ENCODE assay signal across 18 cellular contexts in genomic region chr9:130467371-130467770, GRCh38. TPM values are rescaled to one million over a fixed set of nuclear protein-coding genes. Genes with fewer than 3 reads are reported as not detected.
A peak's percentile ranks its signal among the peaks of the same experiment; 100 is the strongest.
DNase-seq lines count a peak whose midpoint lies in the region; ATAC-seq, FAIRE-seq and TF ChIP-seq lines count a peak whose summit lies in the region.
"Had no signal": no experiment of that assay in that cellular context is flagged by ENCODE, and none has a peak within 500 bp of the region (broad histone marks: within the 10 kb centered on the region; RNA-seq: fewer than 3 reads in every experiment).

No MANE protein-coding gene starts in this region.

- H3K23me2 ChIP-seq in H1 (ENCODE audit: low read depth, low read length) = no peaks in the 10 kb centered on the region

- H3K18ac ChIP-seq in H1 (ENCODE audit: extremely low read depth, low read length) = no peak overlapping the region; the same call in 1 of the 2 replicates

- no peak overlapping the region; the same call in 1 of the 2 replicates for H4K8ac ChIP-seq in H1 (ENCODE audit: extremely low read depth, insufficient read depth, low read length)

- no peak overlapping the region for H3K14ac ChIP-seq in H1 (ENCODE audit: insufficient read length)

- DNase-seq in COR-L47 (lab: John Stamatoyannopoulos, UW) = peak; percentile 34
- peak; percentile 58 to 89 for DNase-seq in NCI-H446 (lab: John Stamatoyannopoulos, UW)
- DNase-seq in H1 (ENCODE audit: low read depth in 1 of 2, low spot score in 2 of 2) = no peak
- no peak for DNase-seq in NCI-H774 (lab: John Stamatoyannopoulos, UW)
- no peak for DNase-seq in stimulated activated CD4-positive, alpha-beta T cell treated with anti-CD3 and anti-CD28 coated beads, Interleukin-15, amount 100 ng/mL, for 24 hours
- no peak for DNase-seq in stimulated activated naive CD4-positive, alpha-beta T cell treated with Interleukin-2 at 50 U/mL for 16 hours (lab: John Stamatoyannopoulos, UW)
- DNase-seq: ACHN; activated CD4-positive, alpha-beta T cell treated with anti-CD3 and anti-CD28 coated beads, Interleukin-2, amount 10 ng/mL, durations not matched to agents 24 days and 14 days; aorta; colonic mucosa; EL; GM23248; hypothalamus; nucleus accumbens; Peyer's patch had no signal

- FAIRE-seq in H1 (lab: Jason Lieb, UNC) = no peak
- FAIRE-seq: HepG2 had no signal

- no peak overlapping the region for H2BK15ac ChIP-seq in H1 (ENCODE audit: low read length)

- no peak overlapping the region for H4K91ac ChIP-seq in H1 (replicated peaks; ENCODE audit: insufficient read length, low read length)

- H3K9me3 ChIP-seq in HEK293 (ENCODE audit: control insufficient read depth, insufficient read depth, low read depth, low read length) (no peaks in the 10 kb centered on the region), H1 (ENCODE audit: insufficient read depth in 2 of 2, low read depth in 1 of 2, low read length in 1 of 2) (no peaks in the 10 kb centered on the region)
- H3K9me3 ChIP-seq: colonic mucosa, Peyer's patch had no signal

- H3K9ac ChIP-seq in H1 (replicated peaks in 1 of 4; ENCODE audit: extremely low read depth in 1 of 4, low read depth in 3 of 4, low read length in 3 of 4) = no peak overlapping the region
- H3K9ac ChIP-seq: GM23248 had no signal

- no peak overlapping the region for H2BK5ac ChIP-seq in H1 (ENCODE audit: low read depth, low read length)

- H3K4me3 ChIP-seq in HEK293 (ENCODE audit: low read depth, low read length) (no peak overlapping the region), H1 (ENCODE audit: extremely low read depth in 1 of 4, insufficient read depth in 2 of 4, low read depth in 3 of 4, low read length in 4 of 4) (no peak overlapping the region)
- H3K4me3 ChIP-seq: colonic mucosa, GM23248, Peyer's patch had no signal

- no peak overlapping the region for H3K56ac ChIP-seq in H1 (replicated peaks; ENCODE audit: insufficient read length, low read depth, low read length)

- H4K20me1 ChIP-seq in H1 (replicated peaks in 1 of 2; ENCODE audit: control insufficient read depth in 1 of 2, insufficient read depth in 2 of 2, low read length in 2 of 2) = no peaks in the 10 kb centered on the region

- no peak overlapping the region for H3K4me2 ChIP-seq in H1 (ENCODE audit: insufficient read depth in 1 of 2, low read depth in 2 of 2, low read length in 2 of 2)

- H3K79me2 ChIP-seq in H1 (ENCODE audit: control insufficient read depth in 1 of 2, insufficient read depth in 2 of 2, low read length in 2 of 2) = no peaks in the 10 kb centered on the region

- no peak for TF ChIP-seq EP300 in H1 (IDR thresholded peaks at IDR 0.05; ENCODE audit: borderline replicate concordance in 1 of 2, low read depth in 2 of 2, low read length in 2 of 2)

- H3K79me1 ChIP-seq in H1 (ENCODE audit: low read depth, low read length) = no peaks in the 10 kb centered on the region

- no peak overlapping the region for H2BK120ac ChIP-seq in H1 (replicated peaks; ENCODE audit: low read depth, low read length)

- TF ChIP-seq POLR2A in H1 (IDR thresholded peaks at IDR 0.05; ENCODE audit: control extremely low read depth in 1 of 2, low read depth in 2 of 2, low read length in 2 of 2) = no peak

- no peaks in the 10 kb centered on the region for H3K27me3 ChIP-seq in H1 (replicated peaks in 1 of 4; ENCODE audit: control insufficient read depth in 3 of 4, extremely low read depth in 1 of 4, insufficient read depth in 3 of 4, low read length in 3 of 4)
- H3K27me3 ChIP-seq: colonic mucosa, Peyer's patch had no signal

- TF ChIP-seq CTCF in HEK293 (tag by site-specific recombination; IDR thresholded peaks at IDR 0.05) (no peak), H1 (IDR thresholded peaks at IDR 0.05; ENCODE audit: control extremely low read depth in 1 of 3, insufficient read depth in 1 of 3, low read depth in 1 of 3, low read length in 3 of 3) (no peak)

- H3K27ac ChIP-seq in HEK293 (ENCODE audit: extremely low read depth, low read depth, low read length) = no peak overlapping the region
- no peak overlapping the region for H3K27ac ChIP-seq in H1 (ENCODE audit: low read depth, low read length)
- H3K27ac ChIP-seq: colonic mucosa, GM23248, Peyer's patch had no signal

- H3K4me1 ChIP-seq in HEK293 (ENCODE audit: control insufficient read depth, insufficient read depth, low read length) (no peaks in the 10 kb centered on the region), H1 (replicated peaks in 1 of 4; ENCODE audit: control insufficient read depth in 3 of 4, insufficient read depth in 4 of 4, low read length in 3 of 4) (peaks cover 0 to 11% (median 0%) of the 10 kb centered on the region in 4 experiments; a peak in 3 of 7 replicates)
- H3K4me1 ChIP-seq: colonic mucosa, Peyer's patch had no signal

- H3K4ac ChIP-seq in H1 (replicated peaks; ENCODE audit: insufficient read length, low read depth, low read length) = no peak overlapping the region

- H2BK20ac ChIP-seq in H1 (ENCODE audit: low read length) = no peak overlapping the region

- WGBS in H1 (ENCODE audit: extremely low coverage in 1 of 2, insufficient coverage in 1 of 2, insufficient read length in 1 of 2, insufficient replicate concordance in 2 of 2, low coverage in 1 of 2, low lambda C conversion rate in 2 of 2, missing lambda C conversion rate in 1 of 2), 2 experiments = 81% methylated on average over 13 of the region's 13 CpGs; no CpG with 5 or more reads in 1 of the 2 experiments

- H2AFZ ChIP-seq in H1 (ENCODE audit: low read length) = no peak overlapping the region
- H2AFZ ChIP-seq: GM23248 had no signal

- POLR2A ChIA-PET in HEK293 (lab: Yijun Ruan, JAX) = no interaction called here
- POLR2A ChIA-PET in H1 (lab: Charles Lee; ENCODE audit: partially characterized antibody) = interaction anchor here (1.1 to 1.6 kb wide), 2 partner anchors 24 to 28 kb away, joined by 3 read pairs; no protein-coding TSS in a partner anchor

- ATAC-seq in GM21723 (IDR thresholded peaks at IDR 0.05; ENCODE audit: unreplicated experiment) = no peak

- H2BK12ac ChIP-seq in H1 (ENCODE audit: low read depth, low read length) = no peak overlapping the region

- no peak overlapping the region for H4K5ac ChIP-seq in H1 (ENCODE audit: insufficient read length, low read depth, low read length)

- CTCF ChIA-PET in HEK293 (lab: Yijun Ruan, JAX) = interaction anchor here (1.1 to 15.5 kb wide), 3 partner anchors 11 to 531 kb away, joined by 3 to 305 read pairs (median 3); partner anchors contain the start of gene EXOSC2
- CTCF ChIA-PET in H1 (lab: Charles Lee; ENCODE audit: partially characterized antibody) = interaction anchor here (0.6 to 11.9 kb wide), 6 partner anchors 10 to 224 kb away, joined by 3 to 136 read pairs (median 10); no protein-coding TSS in a partner anchor

- H3K36me3 ChIP-seq in HEK293 (ENCODE audit: control insufficient read depth in 2 of 2, insufficient read depth in 1 of 2, low read length in 2 of 2) (peaks cover 0 to 10% of the 10 kb centered on the region in 2 experiments; a peak in 1 of 3 replicates), H1 (ENCODE audit: control insufficient read depth in 2 of 4, insufficient read depth in 4 of 4, low read length in 3 of 4) (peaks cover 0 to 26% (median 0%) of the 10 kb centered on the region in 4 experiments; a peak in 2 of 8 replicates)

- H2AK5ac ChIP-seq in H1 (ENCODE audit: low read depth, low read length) = no peak overlapping the region

- no peak for TF ChIP-seq RAD21 in H1 (IDR thresholded peaks at IDR 0.05 in 1 of 2, conservative IDR thresholded peaks at IDR 0.05 in 1 of 2; ENCODE audit: low read depth in 2 of 2, low read length in 2 of 2)

- no peak overlapping the region for H3K23ac ChIP-seq in H1 (ENCODE audit: insufficient read length)

TF ChIP-seq in HEK293, 187 proteins besides CTCF, POLR2A, EP300 and RAD21:
- TF ChIP-seq ZNF610 (tag by site-specific recombination; IDR thresholded peaks at IDR 0.05; ENCODE audit: borderline replicate concordance) (no peak; the same call in 1 of the 2 replicates), WT1 (tag by site-specific recombination; IDR thresholded peaks at IDR 0.05) (peak; percentile 29; the same call in 1 of the 2 replicates)

TF ChIP-seq in H1, 55 proteins besides CTCF, POLR2A, EP300 and RAD21:
- TF ChIP-seq EZH2 (IDR thresholded peaks at IDR 0.05; ENCODE audit: low read depth, low read length, severe bottlenecking) (no peak), NRF1 (IDR thresholded peaks at IDR 0.05; ENCODE audit: low read depth, low read length) (no peak)
- TF ChIP-seq, protein P1, sequence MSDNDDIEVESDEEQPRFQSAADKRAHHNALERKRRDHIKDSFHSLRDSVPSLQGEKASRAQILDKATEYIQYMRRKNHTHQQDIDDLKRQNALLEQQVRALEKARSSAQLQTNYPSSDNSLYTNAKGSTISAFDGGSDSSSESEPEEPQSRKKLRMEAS (IDR thresholded peaks at IDR 0.05) = peak; percentile 51; the same call in 1 of the 2 replicates
- TF ChIP-seq, protein P2, sequence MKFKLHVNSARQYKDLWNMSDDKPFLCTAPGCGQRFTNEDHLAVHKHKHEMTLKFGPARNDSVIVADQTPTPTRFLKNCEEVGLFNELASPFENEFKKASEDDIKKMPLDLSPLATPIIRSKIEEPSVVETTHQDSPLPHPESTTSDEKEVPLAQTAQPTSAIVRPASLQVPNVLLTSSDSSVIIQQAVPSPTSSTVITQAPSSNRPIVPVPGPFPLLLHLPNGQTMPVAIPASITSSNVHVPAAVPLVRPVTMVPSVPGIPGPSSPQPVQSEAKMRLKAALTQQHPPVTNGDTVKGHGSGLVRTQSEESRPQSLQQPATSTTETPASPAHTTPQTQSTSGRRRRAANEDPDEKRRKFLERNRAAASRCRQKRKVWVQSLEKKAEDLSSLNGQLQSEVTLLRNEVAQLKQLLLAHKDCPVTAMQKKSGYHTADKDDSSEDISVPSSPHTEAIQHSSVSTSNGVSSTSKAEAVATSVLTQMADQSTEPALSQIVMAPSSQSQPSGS (IDR thresholded peaks at IDR 0.05; ENCODE audit: low read length) = no peak

RNA-seq across cellular contexts. Expression of gene ASS1, which starts 22.6 kb away (rescaled TPM):
- 108 and 116 TPM in 2 replicates for total RNA-seq in H1 (2021; fragmentation: NEBNext Ultra II Directional; extraction: Animal tissue kit (Norgen Biotek cat#: 25700))
- 296 and 298 TPM in 2 replicates for polyA plus RNA-seq in H1 (2011; rRNA removed)
- polyA plus RNA-seq in H1 (2011; cell fraction: cytosol; rRNA removed) = 326 TPM
- 280 TPM for polyA plus RNA-seq in H1 (2011; cell fraction: nucleus; rRNA removed)
- polyA plus RNA-seq in H1 (2012, experiment 1 of 2) = 240 to 283 TPM (median 268 TPM) in 4 replicates
- polyA plus RNA-seq in H1 (2012, experiment 2 of 2) = 287 TPM
- 64.1 TPM for polyA plus RNA-seq in H1 (2013, experiment 1 of 2)
- 63.0 TPM for polyA plus RNA-seq in H1 (2013, experiment 2 of 2)
- polyA minus RNA-seq in H1 (2011; rRNA and poly(A)+ RNA removed) = 172 and 229 TPM in 2 replicates
- 85.1 TPM for polyA minus RNA-seq in H1 (2011; cell fraction: cytosol; rRNA and poly(A)+ RNA removed)
- 55.6 TPM for polyA minus RNA-seq in H1 (2011; cell fraction: nucleus; rRNA and poly(A)+ RNA removed)

Comparison
In these comparisons a context has a peak if more than half of its experiments do, and no peak if none do; other contexts are left out.
1. DNase-seq: peak in COR-L47 (single experiment) and NCI-H446 (2 of 2); none in H1 (0 of 2), NCI-H774 (single experiment), stimulated activated CD4-positive, alpha-beta T cell treated with anti-CD3 and anti-CD28 coated beads, Interleukin-15, amount 100 ng/mL, for 24 hours (single experiment) and stimulated activated naive CD4-positive, alpha-beta T cell treated with Interleukin-2 at 50 U/mL for 16 hours (single experiment).